10 cellular contexts compared by ENCODE assay signal in the genomic region with DNA sequence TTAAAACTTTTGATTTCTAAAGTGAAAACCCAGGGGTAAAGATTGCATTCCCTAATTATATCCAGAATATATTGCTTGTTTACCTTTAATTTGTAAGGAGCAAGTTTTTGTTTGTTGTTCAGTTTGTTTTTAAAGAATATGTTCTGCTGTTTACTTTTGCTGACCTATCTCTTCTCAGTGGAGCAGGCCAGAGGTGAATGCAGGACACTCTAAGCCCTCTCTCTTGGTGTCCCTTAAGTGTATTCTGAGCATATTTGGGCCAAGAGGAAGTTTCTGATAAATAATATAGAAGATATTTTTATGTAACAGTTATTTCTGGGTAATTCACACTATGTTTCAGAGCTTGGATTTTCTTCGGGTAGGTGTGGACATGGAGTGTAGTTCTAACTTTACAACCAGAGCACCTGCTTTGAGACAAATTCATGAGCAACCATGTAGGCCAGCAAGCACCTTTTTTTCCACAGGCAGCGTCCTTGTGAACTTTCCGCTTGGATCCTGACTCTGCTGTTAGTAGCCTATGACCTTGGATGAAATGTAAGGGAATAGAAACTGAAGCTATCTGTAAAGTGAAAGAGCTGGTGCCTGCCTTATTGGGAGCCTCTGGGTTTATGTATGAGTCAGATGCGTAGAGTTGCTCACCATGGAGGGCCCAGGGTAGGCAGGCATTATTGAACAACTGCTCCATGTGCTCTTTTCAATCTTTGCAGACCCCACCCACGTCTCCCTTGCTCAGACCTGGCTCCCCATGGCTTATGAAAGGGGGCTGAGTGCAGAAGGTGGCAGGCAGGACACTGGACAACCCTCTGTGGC. TPM values are rescaled to one million over a fixed set of nuclear protein-coding genes. Genes with fewer than 3 reads are reported as not detected.
DNase-seq lines count a peak whose midpoint lies in the region; ATAC-seq and TF ChIP-seq lines count a peak whose summit lies in the region.
"Had no signal": no experiment of that assay in that cellular context is flagged by ENCODE, and none has a peak within 500 bp of the region (broad histone marks: within the 10 kb centered on the region; RNA-seq: fewer than 3 reads in every experiment).

No MANE protein-coding gene starts in this region.

- no peak for TF ChIP-seq CTCF in natural killer cell (IDR thresholded peaks at IDR 0.05)

- intact Hi-C loops in natural killer cell (cut with micrococcal nuclease): no loop called here

- no peaks in the 10 kb centered on the region for H3K27me3 Mint-ChIP-seq in activated naive CD4-positive, alpha-beta T cell treated with anti-CD3 and anti-CD28 coated beads, Interleukin-2, amount 50 U/mL, for 24 hours
- H3K27me3 Mint-ChIP-seq in natural killer cell (ENCODE audit: low read depth in 2 of 2): no peaks in the 10 kb centered on the region
- H3K27me3 Mint-ChIP-seq: naive B cell had no signal

- H3K9me3 Mint-ChIP-seq in activated naive CD4-positive, alpha-beta T cell treated with anti-CD3 and anti-CD28 coated beads, Interleukin-2, amount 50 U/mL, for 24 hours: no peaks in the 10 kb centered on the region
- H3K9me3 Mint-ChIP-seq in natural killer cell: no peaks in the 10 kb centered on the region
- H3K9me3 Mint-ChIP-seq: naive B cell had no signal

- H3K4me1 Mint-ChIP-seq in activated naive CD4-positive, alpha-beta T cell treated with anti-CD3 and anti-CD28 coated beads, Interleukin-2, amount 50 U/mL, for 24 hours: peaks cover 69% of the 10 kb centered on the region
- peaks cover 54 to 57% of the 10 kb centered on the region in 2 donors for H3K4me1 Mint-ChIP-seq in natural killer cell

- H3K27ac Mint-ChIP-seq in activated naive CD4-positive, alpha-beta T cell treated with anti-CD3 and anti-CD28 coated beads, Interleukin-2, amount 50 U/mL, for 24 hours: peak overlapping the region; percentile 88
- H3K27ac Mint-ChIP-seq in natural killer cell: peak overlapping the region; percentile 29 to 56

- no peak overlapping the region for H3K4me3 Mint-ChIP-seq in activated naive CD4-positive, alpha-beta T cell treated with anti-CD3 and anti-CD28 coated beads, Interleukin-2, amount 50 U/mL, for 24 hours
- H3K4me3 Mint-ChIP-seq in natural killer cell: peak overlapping the region; percentile 25
- H3K4me3 Mint-ChIP-seq: naive B cell had no signal

- ATAC-seq in activated CD4-positive, CD25-positive, alpha-beta regulatory T cell treated with anti-CD3 and anti-CD28 coated beads, Interleukin-2, amount 50 U/mL, for 24 hours: peak; percentile 89 to 91
- ATAC-seq in HG03196 (IDR thresholded peaks at IDR 0.05; ENCODE audit: unreplicated experiment): peak; percentile 62
- ATAC-seq in natural killer cell: peak; percentile 30 to 38 (median 36)
- ATAC-seq: A549 had no signal

- no peak for DNase-seq in activated CD4-positive, CD25-positive, alpha-beta regulatory T cell treated with anti-CD3 and anti-CD28 coated beads, Interleukin-2, amount 50 U/mL, for 72 hours
- DNase-seq in natural killer cell (no peak), NCI-H1930 (lab: John Stamatoyannopoulos, UW) (no peak), NCI-H82 treated with DMSO at 0.1 percent for 48 hours (lab: John Stamatoyannopoulos, UW; ENCODE audit: unreplicated experiment) (no peak), NCI-H1105 treated with DMSO at 0.1 percent for 48 hours (lab: John Stamatoyannopoulos, UW) (no peak)
- DNase-seq: naive B cell had no signal

- no peaks in the 10 kb centered on the region for H3K36me3 Mint-ChIP-seq in activated naive CD4-positive, alpha-beta T cell treated with anti-CD3 and anti-CD28 coated beads, Interleukin-2, amount 50 U/mL, for 24 hours
- no peaks in the 10 kb centered on the region for H3K36me3 Mint-ChIP-seq in natural killer cell
- H3K36me3 Mint-ChIP-seq: naive B cell had no signal

RNA-seq across cellular contexts. Expression of a gene that starts 16.1 kb away (rescaled TPM):
- total RNA-seq in natural killer cell: 10 to 100 TPM; 69.2 to 86.7 (median 81.4) TPM

RNA-seq across cellular contexts. Expression of a gene that starts 40.5 kb away (rescaled TPM):
- 100 to 1,000 TPM in 1 of 3 donors, 10 to 100 TPM in 2; 93.1 to 101 (median 94.1) TPM for total RNA-seq in natural killer cell

RNA-seq across cellular contexts. Expression of a gene that starts 48.8 kb away (rescaled TPM):
- total RNA-seq in natural killer cell: 10 to 100 TPM; 67.8 to 85.5 (median 84.5) TPM

Comparison
In these comparisons a context has a peak if more than half of its experiments do, and no peak if none do; other contexts are left out.
1. ATAC-seq: peak in every context shown above with its lines; median percentile 90 in activated CD4-positive, CD25-positive, alpha-beta regulatory T cell treated with anti-CD3 and anti-CD28 coated beads, Interleukin-2, amount 50 U/mL, for 24 hours; 62 in HG03196; 36 in natural killer cell.